Comparison of ENCODE assay signal across 8 cellular contexts in the genomic region with DNA sequence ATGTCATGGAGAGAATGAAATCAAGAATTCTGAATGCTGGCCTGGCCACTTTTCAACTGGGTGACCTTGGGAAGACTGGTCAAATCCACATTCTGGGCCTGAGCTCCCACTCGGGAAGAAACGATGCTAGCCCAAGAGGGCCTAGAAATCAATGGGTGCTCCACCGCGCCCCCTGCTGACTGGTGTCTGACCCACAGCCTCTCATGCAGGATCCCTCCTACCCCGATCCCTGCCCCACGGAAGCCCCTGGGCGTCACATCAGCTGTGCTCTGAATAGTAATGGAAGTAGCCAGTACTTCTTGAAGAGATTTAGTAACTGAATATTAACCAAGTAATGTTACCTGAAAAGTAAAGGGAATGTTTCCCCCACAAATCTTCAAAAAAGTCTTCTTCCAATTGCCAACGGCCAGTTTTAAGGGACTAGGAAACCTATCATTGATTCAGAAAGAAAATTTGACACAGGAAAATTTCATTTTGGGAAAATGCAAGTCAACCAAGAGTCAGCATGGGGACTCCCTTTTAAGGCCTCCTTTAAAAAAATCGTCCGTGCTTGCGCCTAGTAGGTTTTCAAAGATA. TPM values are rescaled to one million over a fixed set of nuclear protein-coding genes. Genes with fewer than 3 reads are reported as not detected.
DNase-seq lines count a peak whose midpoint lies in the region; ATAC-seq and TF ChIP-seq lines count a peak whose summit lies in the region.

No MANE protein-coding gene starts in this region.

- H3K4me2 ChIP-seq in PC-9: no peak overlapping the region

- H3K36me3 ChIP-seq in PC-9 (ENCODE audit: low read depth): no peaks in the 10 kb centered on the region

- H3F3A ChIP-seq in PC-9 (ENCODE audit: insufficient read depth, low read depth): no peaks in the 10 kb centered on the region

- DNase-seq in A172 (ENCODE audit: low spot score) (peak; percentile 16), Daoy (ENCODE audit: low read depth) (peak; percentile 51), PC-9 (no peak), fibroblast of villous mesenchyme (ENCODE audit: low read depth) (no peak), NCI-H2029 (lab: John Stamatoyannopoulos, UW) (no peak), NCI-H187 treated with DMSO at 0.1 percent for 48 hours (lab: John Stamatoyannopoulos, UW) (no peak)

- H3K4me3 ChIP-seq in PC-9 (no peak overlapping the region), fibroblast of villous mesenchyme (ENCODE audit: low read depth, low read length) (no peak overlapping the region)

- POLR2A ChIA-PET in PC-9 (lab: Charles Lee; ENCODE audit: unreplicated experiment): interaction anchor here (0.7 kb wide), 1 partner anchor 296 kb away, joined by 3 read pairs; no protein-coding TSS in a partner anchor

- CTCF ChIA-PET in PC-9 (lab: Charles Lee): interaction anchor here (0.6 kb wide), 1 partner anchor 1225 kb away, joined by 9 read pairs; no protein-coding TSS in a partner anchor

- TF ChIP-seq CTCF in PC-9 (conservative IDR thresholded peaks at IDR 0.05) (peak; percentile 55), fibroblast of villous mesenchyme (IDR thresholded peaks at IDR 0.05; ENCODE audit: insufficient read depth, low read depth, low read length) (peak; percentile 57)

- H3K9me3 ChIP-seq in PC-9 (ENCODE audit: insufficient read depth, low read depth): no peaks in the 10 kb centered on the region

- H3K4me1 ChIP-seq in PC-9 (replicated peaks; ENCODE audit: insufficient read depth): no peaks in the 10 kb centered on the region

- H3K9me2 ChIP-seq in PC-9 (ENCODE audit: insufficient read depth): no peaks in the 10 kb centered on the region

- H3K79me2 ChIP-seq in PC-9 (ENCODE audit: low read depth): no peaks in the 10 kb centered on the region

- BruUV-seq in PC-9 (replicated peaks; lab: Mats Ljungman, UMichigan): no TSS peak

- intact Hi-C loops in PC-9 (cut with micrococcal nuclease; ENCODE audit: unreplicated experiment): loop anchor here (5.0 kb wide), 1 partner anchor 142 kb away; no protein-coding TSS in a partner anchor

- no peak overlapping the region for H3K27ac ChIP-seq in PC-9

- no peak overlapping the region for H2AFZ ChIP-seq in PC-9

- no peaks in the 10 kb centered on the region for H3K27me3 ChIP-seq in PC-9 (ENCODE audit: insufficient read depth, low read depth)

- no peak for ATAC-seq in GM18873 (IDR thresholded peaks at IDR 0.05; ENCODE audit: low FRiP score, unreplicated experiment)
- ATAC-seq in GM18867 (IDR thresholded peaks at IDR 0.05; ENCODE audit: unreplicated experiment): no peak

- no peaks in the 10 kb centered on the region for H4K20me1 ChIP-seq in PC-9 (ENCODE audit: insufficient read depth)

RNA-seq across cellular contexts. Expression of a gene that starts 43.9 kb away (rescaled TPM):
- total RNA-seq in A172 (2014; rRNA removed; shearing (Covaris generic)): 0.26 TPM in 2 replicates
- total RNA-seq in Daoy (2014; rRNA removed; shearing (Covaris generic)): 0.11 TPM in 1 of 2 replicates, not detected in the other
- total RNA-seq in PC-9 (2021) (not detected in 2 replicates), fibroblast of villous mesenchyme (under 0.01 TPM in 1 of 2 replicates, not detected in the other)

Comparison
In these comparisons a context has a peak if more than half of its experiments do, and no peak if none do; other contexts are left out.
1. DNase-seq: peak in A172 (single experiment) and Daoy (single experiment); none in PC-9 (0 of 2), fibroblast of villous mesenchyme (single experiment), NCI-H2029 (single experiment) and NCI-H187 treated with DMSO at 0.1 percent for 48 hours (single experiment).